In the genomic region with DNA sequence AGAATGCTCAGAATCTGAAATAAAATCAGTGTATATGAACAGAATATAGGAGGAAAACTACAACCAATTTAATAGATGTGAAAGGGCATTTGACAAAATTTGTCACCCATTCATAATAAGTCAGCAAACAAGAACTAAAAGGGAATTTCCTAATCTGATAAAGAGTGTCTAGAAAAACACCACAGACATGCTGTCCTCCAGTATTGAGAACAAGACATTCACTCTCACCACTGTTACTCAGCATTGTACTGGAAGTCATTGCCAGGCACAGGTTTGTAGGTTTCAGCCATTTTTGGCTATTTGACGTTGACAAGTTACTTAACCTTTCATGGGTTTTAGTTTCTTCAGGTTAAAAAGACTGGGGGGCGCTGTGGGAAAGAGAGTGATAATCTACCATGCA, we compare ENCODE assay signal across 15 cellular contexts. TPM values are rescaled to one million over a fixed set of nuclear protein-coding genes. Genes with fewer than 3 reads are reported as not detected.
DNase-seq lines count a peak whose midpoint lies in the region; ATAC-seq and TF ChIP-seq lines count a peak whose summit lies in the region.
"Had no signal": no experiment of that assay in that cellular context is flagged by ENCODE, and none has a peak within 500 bp of the region (broad histone marks: within the 10 kb centered on the region; RNA-seq: fewer than 3 reads in every experiment).

No MANE protein-coding gene starts in this region.

- intact Hi-C loops in naive thymus-derived CD4-positive, alpha-beta T cell (cut with micrococcal nuclease): no loop called here
- intact Hi-C loops in upper lobe of right lung (cut with DNase I): no loop called here

- H3K27ac ChIP-seq in naive thymus-derived CD4-positive, alpha-beta T cell (ENCODE audit: low read depth, low read length): peak overlapping the region; percentile 46
- H3K27ac ChIP-seq in upper lobe of right lung: no peak overlapping the region
- H3K27ac ChIP-seq: body of pancreas, dorsolateral prefrontal cortex, thoracic aorta had no signal

- H3K36me3 Mint-ChIP-seq in T-cell: peaks cover 43% of the 10 kb centered on the region
- peaks cover 12 to 40% (median 28%) of the 10 kb centered on the region in 5 donors for H3K36me3 Mint-ChIP-seq in naive thymus-derived CD4-positive, alpha-beta T cell

- no peaks in the 10 kb centered on the region for H3K27me3 ChIP-seq in naive thymus-derived CD4-positive, alpha-beta T cell (ENCODE audit: control insufficient read depth in 2 of 2, insufficient read depth in 2 of 2, low read length in 2 of 2)
- no peaks in the 10 kb centered on the region for H3K27me3 ChIP-seq in upper lobe of right lung
- H3K27me3 ChIP-seq: body of pancreas, dorsolateral prefrontal cortex had no signal

- no peaks in the 10 kb centered on the region for H3K27me3 Mint-ChIP-seq in T-cell
- H3K27me3 Mint-ChIP-seq in naive thymus-derived CD4-positive, alpha-beta T cell: no peaks in the 10 kb centered on the region

- peak overlapping the region; percentile 50 to 71 for H3K27ac Mint-ChIP-seq in T-cell
- H3K27ac Mint-ChIP-seq in naive thymus-derived CD4-positive, alpha-beta T cell: peak overlapping the region in 7 of 9 donors; percentile 5 to 57 (median 21)

- no peak overlapping the region for H3K4me3 Mint-ChIP-seq in T-cell
- no peak overlapping the region for H3K4me3 Mint-ChIP-seq in naive thymus-derived CD4-positive, alpha-beta T cell

- H3K9me3 Mint-ChIP-seq in T-cell: no peaks in the 10 kb centered on the region
- H3K9me3 Mint-ChIP-seq in naive thymus-derived CD4-positive, alpha-beta T cell: peaks cover 0 to 1% (median 0%) of the 10 kb centered on the region in 11 donors

- peaks cover 11 to 69% (median 28%) of the 10 kb centered on the region in 3 experiments for H3K36me3 ChIP-seq in naive thymus-derived CD4-positive, alpha-beta T cell (ENCODE audit: control insufficient read depth in 2 of 3, insufficient read depth in 3 of 3, low read length in 3 of 3)
- peaks cover 94% of the 10 kb centered on the region for H3K36me3 ChIP-seq in upper lobe of right lung

- H3K4me3 ChIP-seq in GM12864 (ENCODE audit: low read depth, low read length): no peak overlapping the region
- H3K4me3 ChIP-seq in naive thymus-derived CD4-positive, alpha-beta T cell (ENCODE audit: low read length): no peak overlapping the region
- H3K4me3 ChIP-seq in upper lobe of right lung: no peak overlapping the region
- H3K4me3 ChIP-seq: body of pancreas, dorsolateral prefrontal cortex, thoracic aorta had no signal

- peaks cover 39 to 46% (median 40%) of the 10 kb centered on the region in 3 donors for H3K4me1 Mint-ChIP-seq in T-cell
- H3K4me1 Mint-ChIP-seq in naive thymus-derived CD4-positive, alpha-beta T cell: peaks cover 10 to 51% (median 36%) of the 10 kb centered on the region in 7 donors

- CTCF ChIA-PET in T-cell (lab: Charles Lee): no interaction called here
- CTCF ChIA-PET in naive thymus-derived CD4-positive, alpha-beta T cell (lab: Charles Lee): no interaction called here

- DNase-seq in GM12864 (ENCODE audit: low read depth) (no peak), T-cell (no peak), SW 1271 (lab: John Stamatoyannopoulos, UW) (no peak), upper lobe of right lung (no peak)
- no peak for DNase-seq in naive thymus-derived CD4-positive, alpha-beta T cell
- DNase-seq: body of pancreas, dorsolateral prefrontal cortex, hippocampal formation, NCI-H1417 treated with DMSO at 0.1 percent for 48 hours, NCI-H345, SK-N-SH had no signal

- ATAC-seq in GM18520 (IDR thresholded peaks at IDR 0.05; ENCODE audit: unreplicated experiment) (peak; percentile 72), T-cell (replicated peaks in 1 of 4) (no peak), HG02870 (IDR thresholded peaks at IDR 0.05; ENCODE audit: unreplicated experiment) (no peak), upper lobe of right lung (no peak)
- no peak for ATAC-seq in naive thymus-derived CD4-positive, alpha-beta T cell
- ATAC-seq: body of pancreas, left lobe of liver had no signal

- TF ChIP-seq CTCF in GM12864 (IDR thresholded peaks at IDR 0.05; ENCODE audit: low read depth, low read length, missing control alignments) (peak; percentile 2), upper lobe of right lung (IDR thresholded peaks at IDR 0.05) (no peak)

- no peaks in the 10 kb centered on the region for H3K4me1 ChIP-seq in naive thymus-derived CD4-positive, alpha-beta T cell (ENCODE audit: control insufficient read depth in 2 of 2, insufficient read depth in 2 of 2, low read length in 2 of 2)
- no peaks in the 10 kb centered on the region for H3K4me1 ChIP-seq in upper lobe of right lung

- no peaks in the 10 kb centered on the region for H3K9me3 ChIP-seq in naive thymus-derived CD4-positive, alpha-beta T cell (ENCODE audit: control insufficient read depth in 2 of 3, low read length in 3 of 3)
- H3K9me3 ChIP-seq in upper lobe of right lung: no peaks in the 10 kb centered on the region
- H3K9me3 ChIP-seq: body of pancreas, SK-N-SH, thoracic aorta had no signal

- POLR2A ChIA-PET in T-cell (lab: Charles Lee): no interaction called here
- POLR2A ChIA-PET in naive thymus-derived CD4-positive, alpha-beta T cell (lab: Charles Lee): no interaction called here

RNA-seq across cellular contexts. Expression of a gene that starts 13.2 kb away (rescaled TPM):
- 10 to 100 TPM; 38.8 to 66.0 (median 57.0) TPM for total RNA-seq in T-cell
- 100 to 1,000 TPM in 1 of 5 experiments, 10 to 100 TPM in 4; 41.4 to 115 (median 49.4) TPM for total RNA-seq in naive thymus-derived CD4-positive, alpha-beta T cell
- 100 to 1,000 TPM in 1 of 2 donors, 10 to 100 TPM in 1; 65.1 to 112 TPM for polyA plus RNA-seq in naive thymus-derived CD4-positive, alpha-beta T cell
- 80.1 TPM for total RNA-seq in upper lobe of right lung

RNA-seq across cellular contexts. Expression of a gene that starts 13.7 kb away (rescaled TPM):
- 10 to 100 TPM; 20.9 to 31.1 (median 24.5) TPM for total RNA-seq in T-cell
- 10 to 100 TPM; 28.5 to 41.5 (median 33.4) TPM for total RNA-seq in naive thymus-derived CD4-positive, alpha-beta T cell
- 10 to 100 TPM; 43.3 to 45.6 TPM for polyA plus RNA-seq in naive thymus-derived CD4-positive, alpha-beta T cell
- total RNA-seq in upper lobe of right lung: 67.8 TPM

RNA-seq across cellular contexts. Expression of a gene that starts 38.6 kb away (rescaled TPM):
- total RNA-seq in T-cell (1 to 10 TPM in 4 of 5 donors, under 1 TPM in 1; 0.79 to 4.0 (median 3.5) TPM), upper lobe of right lung (2.5 TPM)
- 1 to 10 TPM in 3 of 5 experiments, under 1 TPM in 2; 0.36 to 2.8 (median 1.5) TPM for total RNA-seq in naive thymus-derived CD4-positive, alpha-beta T cell
- 1 to 10 TPM; 4.1 to 5.4 TPM for polyA plus RNA-seq in naive thymus-derived CD4-positive, alpha-beta T cell
